Comparison of ENCODE assay signal across 1 cellular context in genomic region chr9:37574996-37575395, GRCh38.
TF ChIP-seq lines count a peak whose summit lies in the region.

No MANE protein-coding gene starts in this region.

TF ChIP-seq in endothelial cell of umbilical vein, 7 proteins besides CTCF, POLR2A, EP300 and RAD21 (continued from another document):
- no peak for TF ChIP-seq FOS (IDR thresholded peaks at IDR 0.05; ENCODE audit: borderline replicate concordance, insufficient read depth, low read length)
